Comparison of ENCODE assay signal across 24 cellular contexts in genomic region chr2:241496904-241497877, GRCh38. TPM values are rescaled to one million over a fixed set of nuclear protein-coding genes. Genes with fewer than 3 reads are reported as not detected.
A peak's percentile ranks its signal among the peaks of the same experiment; 100 is the strongest.
DNase-seq lines count a peak whose midpoint lies in the region; ATAC-seq and TF ChIP-seq lines count a peak whose summit lies in the region.
"Had no signal": no experiment of that assay in that cellular context is flagged by ENCODE, and none has a peak within 500 bp of the region (broad histone marks: within the 10 kb centered on the region; RNA-seq: fewer than 3 reads in every experiment).

No MANE protein-coding gene starts in this region.

- intact Hi-C loops in left colon (cut with DNase I, micrococcal nuclease) (no loop called here), upper lobe of right lung (cut with DNase I) (no loop called here), gastrocnemius medialis (cut with DNase I; ENCODE audit: low total_unique reads) (no loop called here)

- H3K36me3 ChIP-seq in upper lobe of right lung (peaks cover 76% of the 10 kb centered on the region), gastrocnemius medialis (peaks cover 0 to 75% of the 10 kb centered on the region in 2 donors)

- H3K27me3 Mint-ChIP-seq in activated naive CD8-positive, alpha-beta T cell treated with anti-CD3 and anti-CD28 coated beads for 36 hours: no peaks in the 10 kb centered on the region
- H3K27me3 Mint-ChIP-seq in stimulated activated naive CD8-positive, alpha-beta T cell treated with anti-CD3 and anti-CD28 coated beads, Interleukin-15, amount 100 ng/mL, for 72 hours: no peaks in the 10 kb centered on the region
- H3K27me3 Mint-ChIP-seq: activated CD4-positive, alpha-beta T cell treated with anti-CD3 and anti-CD28 coated beads, Interleukin-2, amount 10 ng/mL, durations not matched to agents 24 days and 14 days; activated CD8-positive, alpha-beta memory T cell treated with anti-CD3 and anti-CD28 coated beads, Interleukin-2, amount 10 ng/mL, durations not matched to agents 7 days and 5 days; type B pancreatic cell had no signal

- TF ChIP-seq CTCF in upper lobe of right lung (IDR thresholded peaks at IDR 0.05) (no peak), gastrocnemius medialis (IDR thresholded peaks at IDR 0.05 in 4 of 5, conservative IDR thresholded peaks at IDR 0.05 in 1 of 5) (no peak)

- H3K27ac ChIP-seq in upper lobe of right lung: no peak overlapping the region
- H3K27ac ChIP-seq in gastrocnemius medialis: no peak overlapping the region
- H3K27ac ChIP-seq: BLaER1 treated with 17β-estradiol and CSF1 and Interleukin-3, amounts not matched to agents 10 nM and 100 nM; SJSA1; spleen; VCaP had no signal

- DNase-seq in SIG-M5 treated with dmso at 0.1 percent for 504 hours (lab: John Stamatoyannopoulos, UW; ENCODE audit: unreplicated experiment) (peak; percentile 21), SIG-M5 (lab: John Stamatoyannopoulos, UW) (no peak), NCI-H510A (lab: John Stamatoyannopoulos, UW) (peak; percentile 96), left colon (peak; percentile 83 to 89), upper lobe of right lung (peak; percentile 60), gastrocnemius medialis (no peak)
- no peak for DNase-seq in activated naive CD8-positive, alpha-beta T cell treated with anti-CD3 and anti-CD28 coated beads for 36 hours
- no peak for DNase-seq in stimulated activated naive CD8-positive, alpha-beta T cell treated with anti-CD3 and anti-CD28 coated beads, Interleukin-15, amount 100 ng/mL, for 72 hours
- DNase-seq: ACHN; activated CD4-positive, alpha-beta T cell treated with anti-CD3 and anti-CD28 coated beads, Interleukin-2, amount 10 ng/mL, durations not matched to agents 24 days and 14 days; activated CD8-positive, alpha-beta memory T cell treated with anti-CD3 and anti-CD28 coated beads, Interleukin-2, amount 10 ng/mL, durations not matched to agents 7 days and 5 days; activated naive CD4-positive, alpha-beta T cell treated with anti-CD3 and anti-CD28 coated beads, Interleukin-2, amount 50 U/mL, for 16 hours; anterior cingulate cortex; kidney glomerular epithelial cell; mammary epithelial cell; NCI-H2171; spleen; stimulated activated CD4-positive, alpha-beta T cell treated with anti-CD3 and anti-CD28 coated beads, Interleukin-4, amount 100 ng/mL, for 24 hours had no signal

- TF ChIP-seq POLR2A in gastrocnemius medialis (IDR thresholded peaks at IDR 0.05): no peak

- in situ Hi-C loops in gastrocnemius medialis (cut with MboI; ENCODE audit: low sequenced_read_pairs in 4 of 4): no loop called here

- H3K27ac Mint-ChIP-seq in activated naive CD8-positive, alpha-beta T cell treated with anti-CD3 and anti-CD28 coated beads for 36 hours: no peak overlapping the region
- peak overlapping the region in 1 of 2 donors; percentile 89 for H3K27ac Mint-ChIP-seq in stimulated activated naive CD8-positive, alpha-beta T cell treated with anti-CD3 and anti-CD28 coated beads, Interleukin-15, amount 100 ng/mL, for 72 hours
- H3K27ac Mint-ChIP-seq: activated CD8-positive, alpha-beta memory T cell treated with anti-CD3 and anti-CD28 coated beads, Interleukin-2, amount 10 ng/mL, durations not matched to agents 7 days and 5 days; dendritic cell treated with granulocyte-macrophage colony-stimulating factor and Interleukin-4, amounts not matched to agents 40 ng/mL and 50 ng/mL, for 4 days; type B pancreatic cell had no signal

- no peaks in the 10 kb centered on the region for H3K27me3 ChIP-seq in upper lobe of right lung
- H3K27me3 ChIP-seq in gastrocnemius medialis: no peaks in the 10 kb centered on the region
- H3K27me3 ChIP-seq: BLaER1 treated with 17β-estradiol and CSF1 and Interleukin-3, amounts not matched to agents 10 nM and 100 nM; cardiac muscle cell; SJSA1; spleen had no signal

- H3K4me3 ChIP-seq in upper lobe of right lung (no peak overlapping the region), gastrocnemius medialis (no peak overlapping the region)
- H3K4me3 ChIP-seq: BLaER1 treated with 17β-estradiol and CSF1 and Interleukin-3, amounts not matched to agents 10 nM and 100 nM; cardiac muscle cell; SJSA1; spleen had no signal

- H3K4me1 ChIP-seq in upper lobe of right lung (no peaks in the 10 kb centered on the region), gastrocnemius medialis (peaks cover 29% of the 10 kb centered on the region in 2 donors)
- H3K4me1 ChIP-seq: SJSA1, spleen had no signal

- no peaks in the 10 kb centered on the region for H3K9me3 Mint-ChIP-seq in activated naive CD8-positive, alpha-beta T cell treated with anti-CD3 and anti-CD28 coated beads for 36 hours
- H3K9me3 Mint-ChIP-seq in stimulated activated naive CD8-positive, alpha-beta T cell treated with anti-CD3 and anti-CD28 coated beads, Interleukin-15, amount 100 ng/mL, for 72 hours: no peaks in the 10 kb centered on the region
- H3K9me3 Mint-ChIP-seq: activated CD4-positive, alpha-beta T cell treated with anti-CD3 and anti-CD28 coated beads, Interleukin-2, amount 10 ng/mL, durations not matched to agents 24 days and 14 days; dendritic cell treated with granulocyte-macrophage colony-stimulating factor and Interleukin-4, amounts not matched to agents 40 ng/mL and 50 ng/mL, for 4 days; type B pancreatic cell had no signal

- no peaks in the 10 kb centered on the region for H3K9me3 ChIP-seq in upper lobe of right lung
- H3K9me3 ChIP-seq in gastrocnemius medialis: no peaks in the 10 kb centered on the region
- H3K9me3 ChIP-seq: BLaER1 treated with 17β-estradiol and CSF1 and Interleukin-3, amounts not matched to agents 10 nM and 100 nM; SJSA1; spleen had no signal

- H3K4me3 Mint-ChIP-seq in activated naive CD8-positive, alpha-beta T cell treated with anti-CD3 and anti-CD28 coated beads for 36 hours: no peak overlapping the region
- H3K4me3 Mint-ChIP-seq in stimulated activated naive CD8-positive, alpha-beta T cell treated with anti-CD3 and anti-CD28 coated beads, Interleukin-15, amount 100 ng/mL, for 72 hours: no peak overlapping the region
- H3K4me3 Mint-ChIP-seq: activated CD4-positive, alpha-beta T cell treated with anti-CD3 and anti-CD28 coated beads, Interleukin-2, amount 10 ng/mL, durations not matched to agents 24 days and 14 days; activated CD8-positive, alpha-beta memory T cell treated with anti-CD3 and anti-CD28 coated beads, Interleukin-2, amount 10 ng/mL, durations not matched to agents 7 days and 5 days; dendritic cell treated with granulocyte-macrophage colony-stimulating factor and Interleukin-4, amounts not matched to agents 40 ng/mL and 50 ng/mL, for 4 days; type B pancreatic cell had no signal

- no peaks in the 10 kb centered on the region for H3K36me3 Mint-ChIP-seq in activated naive CD8-positive, alpha-beta T cell treated with anti-CD3 and anti-CD28 coated beads for 36 hours
- H3K36me3 Mint-ChIP-seq: activated CD8-positive, alpha-beta memory T cell treated with anti-CD3 and anti-CD28 coated beads, Interleukin-2, amount 10 ng/mL, durations not matched to agents 7 days and 5 days had no signal

- ATAC-seq in left colon (peak; percentile 84), upper lobe of right lung (no peak), gastrocnemius medialis (no peak)
- no peak for ATAC-seq in stimulated activated naive CD8-positive, alpha-beta T cell treated with anti-CD3 and anti-CD28 coated beads, Interleukin-15, amount 100 ng/mL, for 72 hours
- ATAC-seq: activated CD8-positive, alpha-beta memory T cell treated with anti-CD3 and anti-CD28 coated beads, Interleukin-2, amount 10 ng/mL, durations not matched to agents 7 days and 5 days had no signal

- H3K4me1 Mint-ChIP-seq in activated naive CD8-positive, alpha-beta T cell treated with anti-CD3 and anti-CD28 coated beads for 36 hours: no peaks in the 10 kb centered on the region
- no peaks in the 10 kb centered on the region for H3K4me1 Mint-ChIP-seq in stimulated activated naive CD8-positive, alpha-beta T cell treated with anti-CD3 and anti-CD28 coated beads, Interleukin-15, amount 100 ng/mL, for 72 hours
- H3K4me1 Mint-ChIP-seq: activated CD4-positive, alpha-beta T cell treated with anti-CD3 and anti-CD28 coated beads, Interleukin-2, amount 10 ng/mL, durations not matched to agents 24 days and 14 days; activated CD8-positive, alpha-beta memory T cell treated with anti-CD3 and anti-CD28 coated beads, Interleukin-2, amount 10 ng/mL, durations not matched to agents 7 days and 5 days had no signal

RNA-seq across cellular contexts. Expression of gene STK25, which starts 11.2 kb away (rescaled TPM):
- total RNA-seq in left colon: 100 to 1,000 TPM; 118 to 119 TPM
- 134 TPM for total RNA-seq in upper lobe of right lung
- total RNA-seq in gastrocnemius medialis: 100 to 1,000 TPM; 407 to 555 (median 524) TPM
- 10 to 100 TPM; 86.2 to 87.7 TPM for total RNA-seq in activated naive CD8-positive, alpha-beta T cell treated with anti-CD3 and anti-CD28 coated beads for 36 hours

Comparison
In these comparisons a context has a peak if more than half of its experiments do, and no peak if none do; other contexts are left out.
1. DNase-seq: peak in SIG-M5 treated with dmso at 0.1 percent for 504 hours (single experiment), NCI-H510A (single experiment), left colon (2 of 2) and upper lobe of right lung (single experiment); none in SIG-M5 (single experiment), gastrocnemius medialis (0 of 2), activated naive CD8-positive, alpha-beta T cell treated with anti-CD3 and anti-CD28 coated beads for 36 hours (single experiment) and stimulated activated naive CD8-positive, alpha-beta T cell treated with anti-CD3 and anti-CD28 coated beads, Interleukin-15, amount 100 ng/mL, for 72 hours (0 of 2).